Comparison of ENCODE assay signal across 19 cellular contexts in the genomic region with DNA sequence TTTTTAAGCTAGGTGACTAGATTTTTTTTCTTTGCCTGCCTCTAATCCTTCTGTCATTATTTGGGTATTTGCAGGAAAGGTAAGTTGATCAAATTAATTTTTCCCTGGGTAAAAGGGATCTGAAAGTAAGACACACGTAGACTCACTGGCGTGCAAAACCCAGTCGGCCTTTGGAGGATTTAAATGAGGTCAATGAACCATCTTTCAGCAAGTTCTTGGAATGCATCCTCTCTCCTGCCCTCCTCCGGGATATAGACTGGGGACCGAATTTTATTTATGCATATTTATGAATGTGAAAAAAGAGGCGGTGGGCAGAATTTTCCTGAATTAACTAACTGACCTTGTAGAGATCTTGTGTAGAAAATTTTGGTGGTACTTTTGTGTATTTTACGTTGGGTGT. TPM values are rescaled to one million over a fixed set of nuclear protein-coding genes. Genes with fewer than 3 reads are reported as not detected.
A peak's percentile ranks its signal among the peaks of the same experiment; 100 is the strongest.
DNase-seq lines count a peak whose midpoint lies in the region; ATAC-seq and TF ChIP-seq lines count a peak whose summit lies in the region.
"Had no signal": no experiment of that assay in that cellular context is flagged by ENCODE, and none has a peak within 500 bp of the region (broad histone marks: within the 10 kb centered on the region; RNA-seq: fewer than 3 reads in every experiment).

No MANE protein-coding gene starts in this region.

- no peak for DNase-seq in BE2C
- DNase-seq in NT2/D1 (ENCODE audit: low read depth, low spot score): no peak
- no peak for DNase-seq in glutamatergic neuron
- no peak for DNase-seq in GF-D8 (lab: John Stamatoyannopoulos, UW)
- DNase-seq: activated CD4-positive, alpha-beta T cell treated with anti-CD3 and anti-CD28 coated beads, Interleukin-2, amount 10 ng/mL, durations not matched to agents 7 days and 5 days; esophagus squamous epithelium; heart right ventricle; MV-4-11; natural killer cell; NCI-H526 treated with DMSO at 0.1 percent for 48 hours had no signal

- H3K4me1 ChIP-seq in BE2C (peaks cover 5% of the 10 kb centered on the region; the same call in 1 of the 2 replicates), NT2/D1 (ENCODE audit: insufficient read depth, insufficient read length) (no peaks in the 10 kb centered on the region), neuron (ENCODE audit: insufficient read depth, low read length) (peaks cover 31% of the 10 kb centered on the region)

- H3K4me3 ChIP-seq in BE2C (ENCODE audit: low read depth, low read length): peak overlapping the region; percentile 88
- peak overlapping the region; percentile 81 for H3K4me3 ChIP-seq in NT2/D1 (ENCODE audit: insufficient read length, low read depth)
- peak overlapping the region; percentile 78 for H3K4me3 ChIP-seq in neuron (ENCODE audit: low read length)
- H3K4me3 ChIP-seq: heart right ventricle, left lung had no signal

- TF ChIP-seq CTCF in BE2C (IDR thresholded peaks at IDR 0.05; ENCODE audit: low read depth, low read length) (no peak), glutamatergic neuron (IDR thresholded peaks at IDR 0.05; ENCODE audit: partially characterized antibody, unreplicated experiment) (no peak)

- H3K27me3 ChIP-seq in BE2C (no peaks in the 10 kb centered on the region), NT2/D1 (ENCODE audit: insufficient read depth, insufficient read length) (peaks cover 15% of the 10 kb centered on the region), neuron (ENCODE audit: insufficient read depth, low read length) (no peaks in the 10 kb centered on the region)

- H3K4me1 Mint-ChIP-seq in glutamatergic neuron (ENCODE audit: low read depth, unreplicated experiment): peaks cover 40% of the 10 kb centered on the region

- peaks cover 8% of the 10 kb centered on the region for H3K9me3 Mint-ChIP-seq in glutamatergic neuron (ENCODE audit: unreplicated experiment)
- H3K9me3 Mint-ChIP-seq: activated CD4-positive, alpha-beta T cell treated with anti-CD3 and anti-CD28 coated beads, Interleukin-2, amount 10 ng/mL, durations not matched to agents 7 days and 5 days had no signal

- H3K4me3 Mint-ChIP-seq in glutamatergic neuron (ENCODE audit: unreplicated experiment): peak overlapping the region; percentile 95
- H3K4me3 Mint-ChIP-seq: activated CD4-positive, alpha-beta T cell treated with anti-CD3 and anti-CD28 coated beads, Interleukin-2, amount 10 ng/mL, durations not matched to agents 7 days and 5 days; natural killer cell; stimulated activated effector memory CD8-positive, alpha-beta T cell treated with anti-CD3 and anti-CD28 coated beads, Interleukin-12 subunit alpha, Interleukin-12 subunit beta, amount 100 ng/mL, for 72 hours had no signal

- no peak overlapping the region for H3K9ac ChIP-seq in NT2/D1 (ENCODE audit: insufficient read length, low read depth)

- no peaks in the 10 kb centered on the region for H3K9me3 ChIP-seq in BE2C
- no peaks in the 10 kb centered on the region for H3K9me3 ChIP-seq in NT2/D1 (ENCODE audit: insufficient read depth, low read length)
- H3K9me3 ChIP-seq in neuron (ENCODE audit: low read length): no peaks in the 10 kb centered on the region
- H3K9me3 ChIP-seq: esophagus squamous epithelium, heart right ventricle, left lung had no signal

- ATAC-seq in HG02938 (IDR thresholded peaks at IDR 0.05; ENCODE audit: unreplicated experiment): no peak
- no peak for ATAC-seq in GM19397 (IDR thresholded peaks at IDR 0.05; ENCODE audit: unreplicated experiment)
- ATAC-seq in HG03442 (IDR thresholded peaks at IDR 0.05; ENCODE audit: unreplicated experiment): no peak
- ATAC-seq: heart right ventricle; left lung; natural killer cell; sciatic nerve; stimulated activated effector memory CD8-positive, alpha-beta T cell treated with anti-CD3 and anti-CD28 coated beads, Interleukin-12 subunit alpha, Interleukin-12 subunit beta, amount 100 ng/mL, for 72 hours had no signal

- peak overlapping the region; percentile 60 for H3K27ac Mint-ChIP-seq in glutamatergic neuron (ENCODE audit: unreplicated experiment)
- H3K27ac Mint-ChIP-seq: activated CD4-positive, alpha-beta T cell treated with anti-CD3 and anti-CD28 coated beads, Interleukin-2, amount 10 ng/mL, durations not matched to agents 7 days and 5 days; natural killer cell; stimulated activated effector memory CD8-positive, alpha-beta T cell treated with anti-CD3 and anti-CD28 coated beads, Interleukin-12 subunit alpha, Interleukin-12 subunit beta, amount 100 ng/mL, for 72 hours had no signal

- no peak overlapping the region for H2AFZ ChIP-seq in neuron (ENCODE audit: low read depth, low read length)

- no peaks in the 10 kb centered on the region for H3K36me3 Mint-ChIP-seq in glutamatergic neuron (ENCODE audit: unreplicated experiment)
- H3K36me3 Mint-ChIP-seq: stimulated activated effector memory CD8-positive, alpha-beta T cell treated with anti-CD3 and anti-CD28 coated beads, Interleukin-12 subunit alpha, Interleukin-12 subunit beta, amount 100 ng/mL, for 72 hours had no signal

- H3K36me3 ChIP-seq in BE2C: no peaks in the 10 kb centered on the region
- H3K36me3 ChIP-seq in NT2/D1 (ENCODE audit: insufficient read depth, insufficient read length, low read length): no peaks in the 10 kb centered on the region
- no peaks in the 10 kb centered on the region for H3K36me3 ChIP-seq in neuron (ENCODE audit: insufficient read depth, low read length)
- H3K36me3 ChIP-seq: esophagus squamous epithelium, heart right ventricle, left lung had no signal

- H3K27me3 Mint-ChIP-seq in glutamatergic neuron (ENCODE audit: unreplicated experiment): peaks cover 8% of the 10 kb centered on the region

RNA-seq across cellular contexts. Expression of a gene that starts 2.2 kb away (rescaled TPM):
- polyA plus RNA-seq in BE2C (2012; ENCODE audit: insufficient read depth, insufficient read length, low read depth): 20.3 TPM
- total RNA-seq in glutamatergic neuron (ENCODE audit: unreplicated experiment): 233 TPM
- total RNA-seq: activated CD4-positive, alpha-beta T cell treated with anti-CD3 and anti-CD28 coated beads, Interleukin-2, amount 10 ng/mL, durations not matched to agents 7 days and 5 days; RPMI7951; T-helper 2 cell treated with Interferon-gamma antibody and Interleukin-4, amounts not matched to agents 100 ng/mL and 5 ng/mL, for 36 hours had no signal
